ENCODE assay signal across 20 cellular contexts in the genomic region with DNA sequence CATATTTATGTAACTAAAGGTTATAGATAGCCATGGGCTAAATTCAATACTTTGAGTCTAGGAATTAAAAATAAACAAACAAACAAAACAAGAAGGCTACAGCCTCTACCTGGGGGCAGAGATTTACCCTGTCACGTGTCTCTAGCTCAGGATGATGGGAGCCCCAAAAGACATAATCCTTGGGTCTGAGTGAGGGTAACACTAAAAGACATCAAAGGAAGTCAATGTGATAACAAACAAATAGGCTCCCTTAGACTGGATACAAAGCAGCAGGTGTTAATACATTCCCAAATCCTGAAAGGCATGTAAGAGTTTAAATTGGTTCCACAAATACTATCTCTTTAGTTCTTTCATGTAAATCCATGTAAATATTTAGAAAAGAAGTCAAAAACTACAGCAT. TPM values are rescaled to one million over a fixed set of nuclear protein-coding genes. Genes with fewer than 3 reads are reported as not detected.
DNase-seq lines count a peak whose midpoint lies in the region; ATAC-seq, FAIRE-seq and TF ChIP-seq lines count a peak whose summit lies in the region.
"Had no signal": no experiment of that assay in that cellular context is flagged by ENCODE, and none has a peak within 500 bp of the region (broad histone marks: within the 10 kb centered on the region; RNA-seq: fewer than 3 reads in every experiment).

No MANE protein-coding gene starts in this region.

- no peaks in the 10 kb centered on the region for H3K9me3 ChIP-seq in HepG2 (ENCODE audit: low read length)
- H3K9me3 ChIP-seq in right lobe of liver = no peaks in the 10 kb centered on the region
- no peaks in the 10 kb centered on the region for H3K9me3 ChIP-seq in thyroid gland
- H3K9me3 ChIP-seq: Caco-2, HAP-1 had no signal

- FAIRE-seq in HepG2 (lab: Jason Lieb, UNC) = no peak
- FAIRE-seq: K562 had no signal

- no peak for TF ChIP-seq RAD21 in HepG2 (CRISPR knock-in tag; IDR thresholded peaks at IDR 0.05)

- CTCF ChIA-PET in HepG2 (lab: Yijun Ruan, JAX; ENCODE audit: low intra/inter-chr PET ratio, low total read pairs) = no interaction called here

- no peak overlapping the region for H2AFZ ChIP-seq in HepG2 (ENCODE audit: low read length)

- no peak overlapping the region for H3K4me2 ChIP-seq in HepG2 (ENCODE audit: low read depth, low read length)

- WGBS in HepG2 (ENCODE audit: low lambda C conversion rate) = 100% methylated on average over 1 of the region's 1 CpG
- WGBS in right lobe of liver (ENCODE audit: insufficient coverage, low coverage, low lambda C conversion rate, missing lambda C conversion rate) = 75% methylated on average over 1 of the region's 1 CpG
- whole genome bisulfite sequencing in thyroid gland, 2 donors = 89 to 100% methylated on average over 1 of the region's 1 CpG

- POLR2A ChIA-PET in HepG2 (lab: Yijun Ruan, JAX) = no interaction called here

- H3K4me1 ChIP-seq in HepG2 (ENCODE audit: insufficient read depth, low read length) (0 out of 2 replicates have a peak, but pooled peaks cover 9% of the 10 kb centered on the region), right lobe of liver (peaks cover 0 to 4% (median 0%) of the 10 kb centered on the region in 4 donors), thyroid gland (no peaks in the 10 kb centered on the region)
- H3K4me1 ChIP-seq: Caco-2, HAP-1 had no signal

- H3K27ac Mint-ChIP-seq in endothelial cell (ENCODE audit: unreplicated experiment) = no peak overlapping the region
- H3K27ac Mint-ChIP-seq: B cell; CD4-positive, CD25-positive, alpha-beta regulatory T cell; T-helper 1 cell treated with Interleukin-12 subunit alpha and Interleukin-12 subunit beta and Interleukin-4 antibody, amounts not matched to agents 30 μg/mL and 1 μg/mL, for 36 hours had no signal

- peaks cover 10% of the 10 kb centered on the region; the same call in 1 of the 2 replicates for H4K20me1 ChIP-seq in HepG2 (ENCODE audit: insufficient read depth, low read length)

- H3K27ac ChIP-seq in HepG2 (ENCODE audit: extremely low read length, insufficient read depth, low read length) = no peak overlapping the region
- no peak overlapping the region for H3K27ac ChIP-seq in right lobe of liver
- H3K27ac ChIP-seq in thyroid gland = no peak overlapping the region

- no peak for TF ChIP-seq EP300 in HepG2 (IDR thresholded peaks at IDR 0.05; ENCODE audit: low read depth in 2 of 2, low read length in 2 of 2)
- TF ChIP-seq EP300 in HepG2 (CRISPR knock-in tag; IDR thresholded peaks at IDR 0.05; ENCODE audit: borderline replicate concordance) = no peak

- peak overlapping the region; percentile 54 for H3K4me3 Mint-ChIP-seq in endothelial cell (ENCODE audit: unreplicated experiment)
- H3K4me3 Mint-ChIP-seq: B cell; CD4-positive, CD25-positive, alpha-beta regulatory T cell; T-helper 1 cell treated with Interleukin-12 subunit alpha and Interleukin-12 subunit beta and Interleukin-4 antibody, amounts not matched to agents 30 μg/mL and 1 μg/mL, for 36 hours had no signal

- no peak for DNase-seq in HepG2 (ENCODE audit: low spot score)
- no peak for DNase-seq in right lobe of liver
- peak; percentile 65 for DNase-seq in NCI-H146 (lab: John Stamatoyannopoulos, UW)
- no peak for DNase-seq in endothelial cell (ENCODE audit: low spot score)
- no peak for DNase-seq in thyroid gland
- DNase-seq in H7 = no peak
- DNase-seq: CD4-positive, CD25-positive, alpha-beta regulatory T cell; DMS79; NCI-H1048; NCI-H2029; NCI-H524; NK-92 treated with Interleukin-12 subunit alpha and Interleukin-12 subunit beta, amount 100 ng/mL, for 24 hours; OCI-M1; RPMI8226 had no signal

- no peaks in the 10 kb centered on the region for H3K27me3 ChIP-seq in HepG2 (ENCODE audit: control insufficient read depth in 1 of 2, insufficient read depth in 2 of 2, low read length in 2 of 2)
- H3K27me3 ChIP-seq in right lobe of liver = no peaks in the 10 kb centered on the region
- H3K27me3 ChIP-seq in thyroid gland = no peaks in the 10 kb centered on the region
- no peaks in the 10 kb centered on the region for H3K27me3 ChIP-seq in H7 (ENCODE audit: control insufficient read depth, insufficient read depth, low read length)

- no peak for ATAC-seq in HepG2
- ATAC-seq in right lobe of liver = no peak
- ATAC-seq in HG03469 (IDR thresholded peaks at IDR 0.05; ENCODE audit: unreplicated experiment) = no peak
- ATAC-seq: K562 had no signal

- H3K4me3 ChIP-seq in HepG2 (replicated peaks in 1 of 3; ENCODE audit: insufficient read depth in 1 of 3, low read depth in 2 of 3, low read length in 3 of 3) (no peak overlapping the region), right lobe of liver (no peak overlapping the region), thyroid gland (replicated peaks in 1 of 3) (no peak overlapping the region), H7 (ENCODE audit: insufficient read depth, low read depth, low read length) (no peak overlapping the region)
- H3K4me3 ChIP-seq: HAP-1, K562 had no signal

- no peak overlapping the region for H3K9ac ChIP-seq in HepG2 (ENCODE audit: insufficient read depth, low read depth, low read length)

- H3K36me3 Mint-ChIP-seq in endothelial cell (ENCODE audit: low read depth, unreplicated experiment) = peaks cover 5% of the 10 kb centered on the region

- H3K4me1 Mint-ChIP-seq in endothelial cell (ENCODE audit: unreplicated experiment) = peaks cover 3% of the 10 kb centered on the region

- intact Hi-C loops in HepG2 (cut with micrococcal nuclease; ENCODE audit: unreplicated experiment) = no loop called here
- intact Hi-C loops in right lobe of liver (cut with DNase I) = no loop called here
- intact Hi-C loops in thyroid gland (cut with DNase I) = no loop called here

- H3K9me3 Mint-ChIP-seq in endothelial cell (ENCODE audit: unreplicated experiment) = no peaks in the 10 kb centered on the region
- H3K9me3 Mint-ChIP-seq: CD4-positive, CD25-positive, alpha-beta regulatory T cell; T-helper 1 cell treated with Interleukin-12 subunit alpha and Interleukin-12 subunit beta and Interleukin-4 antibody, amounts not matched to agents 30 μg/mL and 1 μg/mL, for 36 hours had no signal

- peaks cover 2% of the 10 kb centered on the region for H3K27me3 Mint-ChIP-seq in endothelial cell (ENCODE audit: unreplicated experiment)
- H3K27me3 Mint-ChIP-seq: B cell; CD4-positive, CD25-positive, alpha-beta regulatory T cell had no signal

- in situ Hi-C loops in HepG2 (cut with HindIII; ENCODE audit: extremely low pct_ligation_motif_present, low pct_unique_long_range_greater_than_20kb) = no loop called here

- TF ChIP-seq CTCF in HepG2 (CRISPR knock-in tag; IDR thresholded peaks at IDR 0.05) (no peak), right lobe of liver (IDR thresholded peaks at IDR 0.05) (no peak), endothelial cell (IDR thresholded peaks at IDR 0.05; ENCODE audit: unreplicated experiment) (no peak), thyroid gland (IDR thresholded peaks at IDR 0.05) (no peak)

- no peak for TF ChIP-seq POLR2A in HepG2 (IDR thresholded peaks at IDR 0.05; ENCODE audit: insufficient read depth in 1 of 2, low read depth in 2 of 2, low read length in 2 of 2)
- no peak for TF ChIP-seq POLR2A in right lobe of liver (IDR thresholded peaks at IDR 0.05)
- TF ChIP-seq POLR2A in thyroid gland (IDR thresholded peaks at IDR 0.05) = no peak

- H3K36me3 ChIP-seq in HepG2 (replicated peaks in 1 of 2; ENCODE audit: control insufficient read depth in 1 of 2, insufficient read depth in 2 of 2, low read length in 2 of 2) (peaks cover 11 to 61% of the 10 kb centered on the region in 2 experiments), right lobe of liver (peaks cover 0 to 49% (median 13%) of the 10 kb centered on the region in 4 donors), thyroid gland (peaks cover 23 to 41% of the 10 kb centered on the region in 2 donors), H7 (replicated peaks; ENCODE audit: control insufficient read depth, insufficient read depth, low read length) (peaks cover 39% of the 10 kb centered on the region)

- H3K79me2 ChIP-seq in HepG2 (ENCODE audit: insufficient read depth, low read length) = peaks cover 14% of the 10 kb centered on the region

- BruUV-seq in HepG2 (replicated peaks; lab: Mats Ljungman, UMichigan) = TSS peak; percentile 12

TF ChIP-seq in HepG2, 621 proteins besides CTCF, POLR2A, EP300 and RAD21:
- TF ChIP-seq ZNF780A (CRISPR knock-in tag; IDR thresholded peaks at IDR 0.05) (no peak), ZIK1 (CRISPR knock-in tag; IDR thresholded peaks at IDR 0.05; ENCODE audit: borderline replicate concordance, low read depth) (no peak)

RNA-seq across cellular contexts. Expression of gene MYSM1, which starts 10.7 kb away (rescaled TPM):
- total RNA-seq in HepG2 (2016; rRNA removed; fragmentation: Illumina TruSeq; extraction: Trizol) (11.0 and 19.2 TPM in 2 replicates), right lobe of liver (10 to 100 TPM; 10.2 to 16.3 (median 11.6) TPM), endothelial cell (ENCODE audit: unreplicated experiment) (60.8 TPM), thyroid gland (100 to 1,000 TPM in 1 of 4 donors, 10 to 100 TPM in 3; 27.3 to 114 (median 38.5) TPM)
- 10.5 and 11.5 TPM in 2 replicates for total RNA-seq in HepG2 (2016; cell fraction: cytosol; rRNA removed; fragmentation: Illumina TruSeq; extraction: Trizol; ENCODE audit: low read depth)
- 11.5 and 21.8 TPM in 2 replicates for total RNA-seq in HepG2 (2016; cell fraction: insoluble cytoplasmic fraction; rRNA removed; fragmentation: Illumina TruSeq; extraction: Trizol)
- 6.9 and 9.8 TPM in 2 replicates for total RNA-seq in HepG2 (2016; cell fraction: membrane; rRNA removed; fragmentation: Illumina TruSeq; extraction: Trizol)
- 75.4 and 76.0 TPM in 2 replicates for total RNA-seq in HepG2 (2016; cell fraction: nucleus; rRNA removed; fragmentation: Illumina TruSeq; extraction: Trizol)
- 24.1 and 27.2 TPM in 2 replicates for polyA plus RNA-seq in HepG2 (2011; rRNA removed)
- 3.1 and 4.3 TPM in 2 replicates for polyA plus RNA-seq in HepG2 (2011; cell fraction: cytosol; rRNA removed)
- polyA plus RNA-seq in HepG2 (2011; cell fraction: nucleus; rRNA removed) = 67.2 and 78.6 TPM in 2 replicates
- 20.6 and 32.1 TPM in 2 replicates for polyA plus RNA-seq in HepG2 (2012)
- 0.43 and 0.72 TPM in 2 replicates for polyA plus RNA-seq in HepG2 (2016; cell fraction: cytosol; fragmentation: Illumina TruSeq; extraction: Trizol; ENCODE audit: low read depth)
- 9.9 TPM in 2 replicates for polyA plus RNA-seq in HepG2 (2016; cell fraction: insoluble cytoplasmic fraction; fragmentation: Illumina TruSeq; extraction: Trizol; ENCODE audit: low read depth)
- 1.3 and 1.5 TPM in 2 replicates for polyA plus RNA-seq in HepG2 (2016; cell fraction: membrane; fragmentation: Illumina TruSeq; extraction: Trizol; ENCODE audit: low read depth)
- polyA plus RNA-seq in HepG2 (2016; cell fraction: nucleus; fragmentation: Illumina TruSeq; extraction: Trizol; ENCODE audit: insufficient read depth, low read depth) = 93.8 and 104 TPM in 2 replicates
- 7.1 and 12.9 TPM in 2 replicates for polyA minus RNA-seq in HepG2 (2011; rRNA and poly(A)+ RNA removed; ENCODE audit: low replicate concordance)
- 5.7 and 7.3 TPM in 2 replicates for polyA minus RNA-seq in HepG2 (2011; cell fraction: cytosol; rRNA and poly(A)+ RNA removed)
- polyA minus RNA-seq in HepG2 (2011; cell fraction: nucleus; rRNA and poly(A)+ RNA removed) = 186 and 225 TPM in 2 replicates
- total RNA-seq in H7 (2014; rRNA removed; shearing (Covaris generic)) = 33.6 and 74.7 TPM in 2 replicates
